Comparison of ENCODE assay signal across 19 cellular contexts in the genomic region with DNA sequence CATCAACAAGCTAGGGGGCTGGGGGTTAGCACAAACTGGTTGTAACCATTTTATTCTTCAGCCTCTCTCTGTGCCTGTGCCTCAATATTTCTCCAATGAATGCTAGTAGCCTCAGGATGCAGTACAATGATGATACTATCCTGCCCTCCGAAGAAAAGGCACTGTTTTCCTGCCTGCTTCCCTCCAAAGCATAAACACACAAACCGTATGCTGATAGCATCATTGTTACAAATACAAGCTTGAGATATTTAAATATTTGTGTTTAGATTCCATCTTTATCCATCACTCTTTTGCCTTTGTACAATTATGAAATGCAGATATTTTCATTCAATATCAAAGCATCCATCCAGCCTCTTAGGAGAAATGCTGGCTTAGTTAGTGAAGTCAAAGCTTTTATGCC.
"Had no signal": no experiment of that assay in that cellular context is flagged by ENCODE, and none has a peak within 500 bp of the region (broad histone marks: within the 10 kb centered on the region; RNA-seq: fewer than 3 reads in every experiment).

No MANE protein-coding gene starts in this region.

- H3K27me3 Mint-ChIP-seq: activated naive CD8-positive, alpha-beta T cell treated with anti-CD3 and anti-CD28 coated beads, Interleukin-2, amount 10 ng/mL, durations not matched to agents 7 days and 5 days had no signal

- H3K27ac ChIP-seq: brain microvascular endothelial cell, epithelial cell of prostate had no signal

- H3K4me3 Mint-ChIP-seq: activated naive CD8-positive, alpha-beta T cell treated with anti-CD3 and anti-CD28 coated beads, Interleukin-2, amount 10 ng/mL, durations not matched to agents 7 days and 5 days; dendritic cell treated with granulocyte-macrophage colony-stimulating factor and Interleukin-4, amounts not matched to agents 40 ng/mL and 50 ng/mL, for 4 days; effector memory CD8-positive, alpha-beta T cell had no signal

- H3K27ac Mint-ChIP-seq: activated naive CD8-positive, alpha-beta T cell treated with anti-CD3 and anti-CD28 coated beads, Interleukin-2, amount 10 ng/mL, durations not matched to agents 7 days and 5 days; dendritic cell treated with granulocyte-macrophage colony-stimulating factor and Interleukin-4, amounts not matched to agents 40 ng/mL and 50 ng/mL, for 4 days; effector memory CD8-positive, alpha-beta T cell had no signal

- H3K36me3 ChIP-seq: brain microvascular endothelial cell, sigmoid colon, tibial nerve had no signal

- DNase-seq: activated CD4-positive, alpha-beta T cell treated with anti-CD3 and anti-CD28 coated beads, Interleukin-2, amount 50 U/mL, for 4 hours; activated CD4-positive, CD25-positive, alpha-beta regulatory T cell treated with anti-CD3 and anti-CD28 coated beads, Interleukin-2, amount 50 U/mL, for 72 hours; activated naive CD4-positive, alpha-beta T cell; activated naive CD8-positive, alpha-beta T cell treated with anti-CD3 and anti-CD28 coated beads, Interleukin-2, amount 10 ng/mL, durations not matched to agents 7 days and 5 days; activated T-cell treated with anti-CD3 and anti-CD28 coated beads for 4 hours; anterior cingulate cortex; brain microvascular endothelial cell; effector memory CD8-positive, alpha-beta T cell; islet precursor cell; mesendoderm; sigmoid colon; stimulated activated CD4-positive, alpha-beta T cell treated with anti-CD3 and anti-CD28 coated beads, Interleukin-1b, Interleukin-23, amount 100 ng/mL, for 48 hours; T-helper 1 cell; T1000 had no signal

- H3K36me3 Mint-ChIP-seq: activated naive CD8-positive, alpha-beta T cell treated with anti-CD3 and anti-CD28 coated beads, Interleukin-2, amount 10 ng/mL, durations not matched to agents 7 days and 5 days had no signal

- ATAC-seq: effector memory CD8-positive, alpha-beta T cell; left lobe of liver; SK-N-SH treated with all-trans-retinoic acid at 6 μM for 48 hours had no signal

- H3K27me3 ChIP-seq: brain microvascular endothelial cell, sigmoid colon, tibial nerve had no signal

- H3K4me1 Mint-ChIP-seq: activated naive CD8-positive, alpha-beta T cell treated with anti-CD3 and anti-CD28 coated beads, Interleukin-2, amount 10 ng/mL, durations not matched to agents 7 days and 5 days had no signal

- H3K4me3 ChIP-seq: sigmoid colon, tibial nerve had no signal

- H3K9me3 Mint-ChIP-seq: dendritic cell treated with granulocyte-macrophage colony-stimulating factor and Interleukin-4, amounts not matched to agents 40 ng/mL and 50 ng/mL, for 4 days had no signal
